ENCODE assay signal across 34 cellular contexts in the genomic region with DNA sequence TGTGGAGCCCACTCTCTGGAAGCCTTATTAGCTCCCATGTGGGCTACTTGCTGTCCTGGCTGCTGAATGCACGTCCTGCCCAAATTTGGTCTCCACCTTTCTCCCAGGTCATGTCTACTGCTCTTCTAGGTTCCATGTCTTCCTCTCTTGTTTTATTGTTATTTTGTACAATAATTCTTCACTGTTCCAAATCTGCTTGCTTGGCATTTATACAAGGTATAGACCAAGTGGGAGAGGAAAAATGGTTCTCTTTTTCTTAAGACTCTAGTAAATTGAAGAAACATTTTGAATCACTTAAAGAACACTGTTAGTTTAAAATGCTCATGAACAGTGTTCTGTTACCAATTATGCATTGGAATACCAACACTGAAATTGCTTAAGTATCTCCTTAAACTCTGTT.
"Had no signal": no experiment of that assay in that cellular context is flagged by ENCODE, and none has a peak within 500 bp of the region (broad histone marks: within the 10 kb centered on the region; RNA-seq: fewer than 3 reads in every experiment).

No MANE protein-coding gene starts in this region.

- H3K4me1 ChIP-seq: adrenal gland, breast epithelium had no signal

- DNase-seq: activated B cell treated with CpG ODN at 0.5 μM for 24 hours; activated CD4-positive, alpha-beta memory T cell treated with anti-CD3 and anti-CD28 coated beads for 36 hours; activated CD4-positive, alpha-beta T cell treated with anti-CD3 and anti-CD28 coated beads for 4 hours; activated CD4-positive, alpha-beta T cell treated with anti-CD3 and anti-CD28 coated beads, Interleukin-2, amount 10 ng/mL, durations not matched to agents 24 days and 14 days; activated CD4-positive, alpha-beta T cell treated with anti-CD3 and anti-CD28 coated beads, Interleukin-2, amount 50 U/mL, for 1 hour; activated CD4-positive, alpha-beta T cell treated with anti-CD3 and anti-CD28 coated beads, Interleukin-2, amount 50 U/mL, for 4 hours; activated CD4-positive, CD25-positive, alpha-beta regulatory T cell treated with anti-CD3 and anti-CD28 coated beads, Interleukin-2, amount 50 U/mL, for 72 hours; activated CD8-positive, alpha-beta memory T cell treated with anti-CD3 and anti-CD28 coated beads, Interleukin-2, amount 50 U/mL, for 4 hours; activated CD8-positive, alpha-beta T cell treated with anti-CD3 and anti-CD28 coated beads for 36 hours; activated effector memory CD4-positive, alpha-beta T cell treated with anti-CD3 and anti-CD28 coated beads, Interleukin-2, amount 50 U/mL, for 16 hours; activated gamma-delta T cell treated with Interleukin-2 at 50 U/mL for 16 hours; activated naive CD4-positive, alpha-beta T cell; activated naive CD4-positive, alpha-beta T cell treated with anti-CD3 and anti-CD28 coated beads for 36 hours; activated naive CD4-positive, alpha-beta T cell treated with anti-CD3 and anti-CD28 coated beads, Interleukin-2, amount 50 U/mL, for 16 hours; activated naive CD8-positive, alpha-beta T cell treated with anti-CD3 and anti-CD28 coated beads for 36 hours; activated T-cell treated with anti-CD3 and anti-CD28 coated beads for 4 hours; activated T-cell treated with anti-CD3 and anti-CD28 coated beads, Interleukin-2, amount 50 U/mL, for 1 hour; activated T-cell treated with anti-CD3 and anti-CD28 coated beads, Interleukin-2, amount 50 U/mL, for 4 hours; activated T-cell treated with anti-CD3 and anti-CD28 coated beads, Interleukin-2, amount 50 U/mL, for 72 hours; adrenal gland; amniotic stem cell; aorta; body of pancreas; brain microvascular endothelial cell; central memory CD4-positive, alpha-beta T cell; T-helper 1 cell; T-helper 2 cell; T-helper 9 cell had no signal

- H3K27ac ChIP-seq: adrenal gland, body of pancreas, brain microvascular endothelial cell, breast epithelium, VCaP had no signal

- H3K9me3 ChIP-seq: adrenal gland, body of pancreas, breast epithelium had no signal

- H3K36me3 ChIP-seq: adrenal gland, brain microvascular endothelial cell, breast epithelium had no signal

- H3K4me3 ChIP-seq: adrenal gland, body of pancreas, breast epithelium had no signal

- H3K27me3 ChIP-seq: adrenal gland, body of pancreas, brain microvascular endothelial cell, breast epithelium had no signal

- FAIRE-seq: astrocyte, TTC549 had no signal

- ATAC-seq: activated CD8-positive, alpha-beta T cell treated with anti-CD3 and anti-CD28 coated beads for 36 hours; activated naive CD4-positive, alpha-beta T cell treated with anti-CD3 and anti-CD28 coated beads, Interleukin-2, amount 50 U/mL, for 72 hours; activated T-cell treated with anti-CD3 and anti-CD28 coated beads, Interleukin-2, amount 50 U/mL, for 4 hours; activated T-cell treated with anti-CD3 and anti-CD28 coated beads, Interleukin-2, amount 50 U/mL, for 72 hours; activated T-helper 17 cell treated with anti-CD3 and anti-CD28 coated beads, Interleukin-2, amount 50 U/mL, for 72 hours; body of pancreas had no signal
